In genomic region chr12:82040987-82041743, GRCh38 we compare ENCODE assay signal across 19 cellular contexts.
DNase-seq lines count a peak whose midpoint lies in the region; ATAC-seq and TF ChIP-seq lines count a peak whose summit lies in the region.
"Had no signal": no experiment of that assay in that cellular context is flagged by ENCODE, and none has a peak within 500 bp of the region (broad histone marks: within the 10 kb centered on the region; RNA-seq: fewer than 3 reads in every experiment).

No MANE protein-coding gene starts in this region.

- ATAC-seq in GM19043 (IDR thresholded peaks at IDR 0.05; ENCODE audit: low read depth, unreplicated experiment): peak; percentile 74
- peak; percentile 69 for ATAC-seq in HG02678 (IDR thresholded peaks at IDR 0.05; ENCODE audit: unreplicated experiment)
- ATAC-seq in esophagus mucosa: no peak
- ATAC-seq: HepG2, PC-3 had no signal

- in situ Hi-C loops in KBM-7 (cut with MboI; ENCODE audit: low pct_unique_long_range_greater_than_20kb, low sequenced_read_pairs): no loop called here

- H2AFZ ChIP-seq in neural progenitor cell (replicated peaks): peak overlapping the region; percentile 35

- no peak for TF ChIP-seq CTCF in neural progenitor cell (IDR thresholded peaks at IDR 0.05)

- no peak overlapping the region for H3K27ac Mint-ChIP-seq in neural progenitor cell
- H3K27ac Mint-ChIP-seq: activated CD4-positive, alpha-beta memory T cell treated with anti-CD3 and anti-CD28 coated beads, Interleukin-2, amount 10 ng/mL, durations not matched to agents 7 days and 5 days; activated T-helper 1 cell treated with anti-CD3 and anti-CD28 coated beads, Interleukin-12 subunit alpha, Interleukin-12 subunit beta, Interleukin-2, Interleukin-4 antibody, amounts not matched to agents 30 ng/mL and 10 ng/mL and 1 ng/mL, durations not matched to agents 14 hours and 24 hours and 36 hours; nephron had no signal

- no peaks in the 10 kb centered on the region for H4K20me1 ChIP-seq in neural progenitor cell (ENCODE audit: low read depth)

- H3K36me3 ChIP-seq in neural progenitor cell: no peaks in the 10 kb centered on the region
- H3K36me3 ChIP-seq: adrenal gland had no signal

- no peak overlapping the region for H3K4me2 ChIP-seq in neural progenitor cell

- no peaks in the 10 kb centered on the region for H3K36me3 Mint-ChIP-seq in neural progenitor cell

- H3K79me2 ChIP-seq in neural progenitor cell (ENCODE audit: low read depth): no peaks in the 10 kb centered on the region

- no peak overlapping the region for H3K9ac ChIP-seq in neural progenitor cell

- H3K27ac ChIP-seq in neural progenitor cell: no peak overlapping the region
- H3K27ac ChIP-seq: adrenal gland had no signal

- H3F3A ChIP-seq in neural progenitor cell (ENCODE audit: low read depth): no peaks in the 10 kb centered on the region

- no peaks in the 10 kb centered on the region for H3K27me3 Mint-ChIP-seq in neural progenitor cell (ENCODE audit: insufficient read depth, low read depth)
- H3K27me3 Mint-ChIP-seq: activated CD4-positive, alpha-beta memory T cell treated with anti-CD3 and anti-CD28 coated beads, Interleukin-2, amount 10 ng/mL, durations not matched to agents 7 days and 5 days had no signal

- H3K4me3 ChIP-seq in neural progenitor cell: no peak overlapping the region
- H3K4me3 ChIP-seq: adrenal gland had no signal

- no peak overlapping the region for H3K4me3 Mint-ChIP-seq in neural progenitor cell
- H3K4me3 Mint-ChIP-seq: activated CD4-positive, alpha-beta memory T cell treated with anti-CD3 and anti-CD28 coated beads, Interleukin-2, amount 10 ng/mL, durations not matched to agents 7 days and 5 days; activated T-helper 1 cell treated with anti-CD3 and anti-CD28 coated beads, Interleukin-12 subunit alpha, Interleukin-12 subunit beta, Interleukin-2, Interleukin-4 antibody, amounts not matched to agents 30 ng/mL and 10 ng/mL and 1 ng/mL, durations not matched to agents 14 hours and 24 hours and 36 hours; nephron had no signal

- H3K27me3 ChIP-seq in neural progenitor cell: no peaks in the 10 kb centered on the region
- H3K27me3 ChIP-seq: adrenal gland had no signal

- H3K9me3 ChIP-seq in neural progenitor cell (ENCODE audit: low read depth): no peaks in the 10 kb centered on the region
- H3K9me3 ChIP-seq: adrenal gland had no signal

- H3K4me1 ChIP-seq in neural progenitor cell: no peaks in the 10 kb centered on the region
- H3K4me1 ChIP-seq: adrenal gland had no signal

- H3K4me1 Mint-ChIP-seq in neural progenitor cell: no peaks in the 10 kb centered on the region
- H3K4me1 Mint-ChIP-seq: activated CD4-positive, alpha-beta memory T cell treated with anti-CD3 and anti-CD28 coated beads, Interleukin-2, amount 10 ng/mL, durations not matched to agents 7 days and 5 days; nephron had no signal

- DNase-seq in KBM-7 (peak; percentile 12), neural progenitor cell (ENCODE audit: low spot score) (no peak), H4 (ENCODE audit: low spot score) (no peak), NCI-H1105 (lab: John Stamatoyannopoulos, UW) (no peak)
- DNase-seq in stimulated activated CD4-positive, alpha-beta T cell treated with anti-CD3 and anti-CD28 coated beads, Interleukin-2, amount 100 ng/mL, for 24 hours: no peak
- DNase-seq: activated CD4-positive, alpha-beta memory T cell treated with anti-CD3 and anti-CD28 coated beads, Interleukin-2, amount 10 ng/mL, durations not matched to agents 7 days and 5 days; adrenal gland; caudate nucleus; foreskin melanocyte; HCEC 1CT; NCI-H1092 treated with DMSO at 0.1 percent for 48 hours; PC-3; substantia nigra had no signal

- no peaks in the 10 kb centered on the region for H3K9me3 Mint-ChIP-seq in neural progenitor cell
- H3K9me3 Mint-ChIP-seq: activated CD4-positive, alpha-beta memory T cell treated with anti-CD3 and anti-CD28 coated beads, Interleukin-2, amount 10 ng/mL, durations not matched to agents 7 days and 5 days; activated T-helper 1 cell treated with anti-CD3 and anti-CD28 coated beads, Interleukin-12 subunit alpha, Interleukin-12 subunit beta, Interleukin-2, Interleukin-4 antibody, amounts not matched to agents 30 ng/mL and 10 ng/mL and 1 ng/mL, durations not matched to agents 14 hours and 24 hours and 36 hours; nephron had no signal
